ENCODE assay signal across 10 cellular contexts in the genomic region with DNA sequence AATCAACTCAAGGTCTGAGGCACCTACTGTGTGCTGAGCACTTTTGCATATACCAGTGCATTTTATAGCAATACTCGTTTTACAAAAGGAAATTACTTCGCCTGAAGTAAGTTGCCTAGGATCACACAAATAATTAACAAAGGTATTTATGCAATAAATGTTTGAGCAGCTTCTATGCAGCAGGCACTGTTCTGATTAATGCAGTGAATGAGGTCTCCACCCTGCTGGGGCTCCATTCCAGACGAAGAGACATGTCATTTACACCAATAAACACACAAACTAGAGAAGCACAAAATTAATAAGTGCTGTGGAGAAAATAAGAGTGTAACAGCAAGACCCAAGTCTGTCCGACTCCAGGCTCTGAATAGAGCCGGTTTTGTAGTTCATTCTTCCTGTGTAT. TPM values are rescaled to one million over a fixed set of nuclear protein-coding genes. Genes with fewer than 3 reads are reported as not detected.
A peak's percentile ranks its signal among the peaks of the same experiment; 100 is the strongest.
DNase-seq lines count a peak whose midpoint lies in the region; ATAC-seq, FAIRE-seq and TF ChIP-seq lines count a peak whose summit lies in the region.
"Had no signal": no experiment of that assay in that cellular context is flagged by ENCODE, and none has a peak within 500 bp of the region (broad histone marks: within the 10 kb centered on the region; RNA-seq: fewer than 3 reads in every experiment).

No MANE protein-coding gene starts in this region.

- DNase-seq in CD8-positive, alpha-beta memory T cell, result no peak
- DNase-seq in NT2/D1 (ENCODE audit: low read depth, low spot score), result no peak
- no peak for DNase-seq in endothelial cell of umbilical vein (ENCODE audit: low read depth, low spot score)
- no peak for DNase-seq in osteocyte (ENCODE audit: extremely low spot score, unreplicated experiment)
- no peak for DNase-seq in testis
- DNase-seq in NCI-H1105 treated with DMSO at 0.1 percent for 48 hours (lab: John Stamatoyannopoulos, UW), result no peak
- no peak for DNase-seq in GM10248 (ENCODE audit: extremely low spot score)

- H3K9me3 Mint-ChIP-seq in CD8-positive, alpha-beta memory T cell, result no peaks in the 10 kb centered on the region
- H3K9me3 Mint-ChIP-seq in osteocyte (ENCODE audit: unreplicated experiment), result no peaks in the 10 kb centered on the region
- H3K9me3 Mint-ChIP-seq: neural crest cell had no signal

- H3K79me2 ChIP-seq in endothelial cell of umbilical vein (ENCODE audit: control insufficient read depth, insufficient read depth, low read length), result no peaks in the 10 kb centered on the region

- H3K36me3 ChIP-seq in CD8-positive, alpha-beta memory T cell (ENCODE audit: insufficient read depth, low read length), result no peaks in the 10 kb centered on the region
- H3K36me3 ChIP-seq in NT2/D1 (ENCODE audit: insufficient read depth, insufficient read length, low read length) (no peaks in the 10 kb centered on the region), endothelial cell of umbilical vein (ENCODE audit: control insufficient read depth in 2 of 2, extremely low read depth in 1 of 2, insufficient read depth in 2 of 2, low read length in 2 of 2) (no peaks in the 10 kb centered on the region), testis (ENCODE audit: low read depth, missing control alignments) (no peaks in the 10 kb centered on the region)
- H3K36me3 ChIP-seq: Peyer's patch had no signal

- peaks cover 5 to 8% (median 5%) of the 10 kb centered on the region in 3 donors for H3K4me1 Mint-ChIP-seq in CD8-positive, alpha-beta memory T cell
- H3K4me1 Mint-ChIP-seq in osteocyte (ENCODE audit: unreplicated experiment), result peaks cover 7% of the 10 kb centered on the region

- TF ChIP-seq CTCF in endothelial cell of umbilical vein (IDR thresholded peaks at IDR 0.05; ENCODE audit: extremely low read depth in 1 of 2, insufficient read depth in 1 of 2, low read depth in 1 of 2, low read length in 2 of 2), result no peak
- TF ChIP-seq CTCF in osteocyte (IDR thresholded peaks at IDR 0.05), result no peak
- no peak for TF ChIP-seq CTCF in testis (IDR thresholded peaks at IDR 0.05)
- TF ChIP-seq CTCF in GM10248 (IDR thresholded peaks at IDR 0.05; ENCODE audit: control extremely low read depth, extremely low read depth, low read depth, missing control alignments), result no peak

- H4K20me1 ChIP-seq in endothelial cell of umbilical vein (replicated peaks; ENCODE audit: control insufficient read depth, extremely low read depth, insufficient read depth, low read length), result no peaks in the 10 kb centered on the region

- peak overlapping the region in 5 of 7 donors; percentile 8 to 67 (median 55) for H3K4me3 Mint-ChIP-seq in CD8-positive, alpha-beta memory T cell
- peak overlapping the region; percentile 48 for H3K4me3 Mint-ChIP-seq in osteocyte (ENCODE audit: unreplicated experiment)
- H3K4me3 Mint-ChIP-seq: neural crest cell had no signal

- H3K36me3 Mint-ChIP-seq in CD8-positive, alpha-beta memory T cell, result no peaks in the 10 kb centered on the region
- H3K36me3 Mint-ChIP-seq in osteocyte (ENCODE audit: unreplicated experiment), result no peaks in the 10 kb centered on the region

- H3K27me3 ChIP-seq in CD8-positive, alpha-beta memory T cell (ENCODE audit: insufficient read depth, low read length, poor library complexity, severe bottlenecking), result no peaks in the 10 kb centered on the region
- H3K27me3 ChIP-seq in NT2/D1 (ENCODE audit: insufficient read depth, insufficient read length), result no peaks in the 10 kb centered on the region
- peaks cover 0 to 2% of the 10 kb centered on the region in 2 experiments for H3K27me3 ChIP-seq in endothelial cell of umbilical vein (ENCODE audit: control insufficient read depth in 2 of 2, insufficient read depth in 2 of 2, low read length in 2 of 2)
- no peaks in the 10 kb centered on the region for H3K27me3 ChIP-seq in testis
- H3K27me3 ChIP-seq: Peyer's patch had no signal

- H3K27ac Mint-ChIP-seq in CD8-positive, alpha-beta memory T cell, result no peak overlapping the region
- no peak overlapping the region for H3K27ac Mint-ChIP-seq in osteocyte (ENCODE audit: unreplicated experiment)

- no peaks in the 10 kb centered on the region for H3K9me1 ChIP-seq in endothelial cell of umbilical vein (replicated peaks; ENCODE audit: control insufficient read depth, extremely low read depth, insufficient read depth, low read length)

- peak overlapping the region; percentile 68 for H3K9ac ChIP-seq in NT2/D1 (ENCODE audit: insufficient read length, low read depth)
- no peak overlapping the region for H3K9ac ChIP-seq in endothelial cell of umbilical vein (replicated peaks; ENCODE audit: extremely low read depth, insufficient read depth, low read length)

- H3K4me2 ChIP-seq in endothelial cell of umbilical vein (ENCODE audit: insufficient read depth, low read length), result peak overlapping the region; percentile 24

- peaks cover 26 to 37% of the 10 kb centered on the region in 2 donors for H3K27me3 Mint-ChIP-seq in CD8-positive, alpha-beta memory T cell
- H3K27me3 Mint-ChIP-seq in osteocyte (ENCODE audit: unreplicated experiment), result peaks cover 2% of the 10 kb centered on the region

- TF ChIP-seq POLR2A in endothelial cell of umbilical vein (IDR thresholded peaks at IDR 0.05; ENCODE audit: low read depth, low read length) (no peak), testis (IDR thresholded peaks at IDR 0.05) (no peak)

- BruUV-seq in endothelial cell of umbilical vein (replicated peaks; lab: Mats Ljungman, UMichigan), result no TSS peak

- ATAC-seq in HG03135 (IDR thresholded peaks at IDR 0.05; ENCODE audit: unreplicated experiment), result no peak

- intact Hi-C loops in endothelial cell of umbilical vein (cut with micrococcal nuclease), result no loop called here
- intact Hi-C loops in testis (cut with DNase I; ENCODE audit: low total_unique reads), result no loop called here

- no peak overlapping the region for H3K4me3 ChIP-seq in CD8-positive, alpha-beta memory T cell (ENCODE audit: low read length)
- H3K4me3 ChIP-seq in NT2/D1 (ENCODE audit: insufficient read length, low read depth), result peak overlapping the region; percentile 42
- no peak overlapping the region for H3K4me3 ChIP-seq in endothelial cell of umbilical vein (replicated peaks in 1 of 3; ENCODE audit: insufficient read depth in 1 of 3, low read depth in 1 of 3, low read length in 3 of 3)
- H3K4me3 ChIP-seq in testis, result peak overlapping the region in 1 of 2 donors; percentile 43

- H2AFZ ChIP-seq in endothelial cell of umbilical vein (ENCODE audit: low read depth, low read length), result peak overlapping the region; percentile 87

- dilution Hi-C loops in endothelial cell of umbilical vein (cut with MboI; ENCODE audit: extremely low pct_ligation_motif_present, low sequenced_read_pairs), result no loop called here

- WGBS in testis, 2 donors, result 34 to 50% methylated on average over 5 of the region's 5 CpGs

- H3K9me3 ChIP-seq in CD8-positive, alpha-beta memory T cell (ENCODE audit: low read length), result no peaks in the 10 kb centered on the region
- no peaks in the 10 kb centered on the region for H3K9me3 ChIP-seq in NT2/D1 (ENCODE audit: insufficient read depth, low read length)
- H3K9me3 ChIP-seq in endothelial cell of umbilical vein (replicated peaks; ENCODE audit: control insufficient read depth, insufficient read depth, low read length), result no peaks in the 10 kb centered on the region
- H3K9me3 ChIP-seq in testis, result no peaks in the 10 kb centered on the region
- H3K9me3 ChIP-seq: Peyer's patch had no signal

- POLR2A ChIA-PET in CD8-positive, alpha-beta memory T cell (lab: Charles Lee), result no interaction called here
- POLR2A ChIA-PET in endothelial cell of umbilical vein (lab: Charles Lee) (no interaction called here), GM10248 (lab: Yijun Ruan, JAX) (interaction anchor here (0.6 kb wide), 1 partner anchor 390 kb away, joined by 3 read pairs; no protein-coding TSS in a partner anchor)

- H3K4me1 ChIP-seq in CD8-positive, alpha-beta memory T cell (ENCODE audit: insufficient read depth, low read length), result no peaks in the 10 kb centered on the region
- no peaks in the 10 kb centered on the region for H3K4me1 ChIP-seq in NT2/D1 (ENCODE audit: insufficient read depth, insufficient read length)
- H3K4me1 ChIP-seq in endothelial cell of umbilical vein (ENCODE audit: control insufficient read depth, extremely low read depth, insufficient read depth, low read length), result no peaks in the 10 kb centered on the region
- H3K4me1 ChIP-seq in testis, result no peaks in the 10 kb centered on the region

- FAIRE-seq in endothelial cell of umbilical vein (lab: Jason Lieb, UNC), result no peak

- CTCF ChIA-PET in CD8-positive, alpha-beta memory T cell (lab: Charles Lee), result interaction anchor here (0.6 to 1.5 kb wide), 3 partner anchors 10 to 374 kb away, joined by 3 read pairs; no protein-coding TSS in a partner anchor
- CTCF ChIA-PET in endothelial cell of umbilical vein (lab: Charles Lee) (interaction anchor here (0.6 to 2.4 kb wide), 26 partner anchors 8 to 478 kb away, joined by 3 to 23 read pairs (median 4); partner anchors contain the start of gene NOX5), GM10248 (lab: Yijun Ruan, JAX) (interaction anchor here (0.7 to 2.0 kb wide), 6 partner anchors 9 to 478 kb away, joined by 3 to 5 read pairs (median 4); no protein-coding TSS in a partner anchor)

- no peak overlapping the region for H3K27ac ChIP-seq in CD8-positive, alpha-beta memory T cell (ENCODE audit: low read depth, low read length)
- H3K27ac ChIP-seq in endothelial cell of umbilical vein (ENCODE audit: insufficient read depth, low read depth, low read length), result no peak overlapping the region
- no peak overlapping the region for H3K27ac ChIP-seq in testis
- H3K27ac ChIP-seq: Peyer's patch had no signal

TF ChIP-seq in endothelial cell of umbilical vein, 7 proteins besides CTCF, POLR2A, EP300 and RAD21 (continues in another document):
- TF ChIP-seq MYC (IDR thresholded peaks at IDR 0.05; ENCODE audit: low read depth, low read length) (no peak), GATA2 (IDR thresholded peaks at IDR 0.05; ENCODE audit: insufficient read depth, insufficient read length, low read depth, low read length) (no peak), POLR2AphosphoS5 (IDR thresholded peaks at IDR 0.05; ENCODE audit: insufficient read depth, low read depth, low read length) (no peak)

RNA-seq across cellular contexts. Expression of gene NOX5, which starts 17.5 kb away (rescaled TPM):
- total RNA-seq in CD8-positive, alpha-beta memory T cell, result not detected
- polyA plus RNA-seq in CD8-positive, alpha-beta memory T cell, result not detected
- 0.07 TPM in 1 of 2 replicates, not detected in the other for total RNA-seq in endothelial cell of umbilical vein
- 0.08 and 0.14 TPM in 2 replicates for polyA plus RNA-seq in endothelial cell of umbilical vein
- 0.03 and 0.06 TPM in 2 replicates for polyA plus RNA-seq in endothelial cell of umbilical vein (2011; cell fraction: cytosol; rRNA removed)
- polyA plus RNA-seq in endothelial cell of umbilical vein (2011; cell fraction: nucleus; rRNA removed), result 0.33 and 0.53 TPM in 2 replicates
- 0.09 and 0.12 TPM in 2 replicates for polyA plus RNA-seq in endothelial cell of umbilical vein (2012)
- polyA minus RNA-seq in endothelial cell of umbilical vein, result 0.06 and 0.39 TPM in 2 replicates
- 0.61 TPM for polyA minus RNA-seq in endothelial cell of umbilical vein (2011; cell fraction: cytosol; rRNA and poly(A)+ RNA removed)
- polyA minus RNA-seq in endothelial cell of umbilical vein (2011; cell fraction: nucleus; rRNA and poly(A)+ RNA removed), result 0.10 and 0.19 TPM in 2 replicates
- total RNA-seq in osteocyte, result not detected in 2 replicates
- total RNA-seq in testis, result 10 to 100 TPM; 10.7 to 12.2 TPM
- 7.9 TPM for polyA plus RNA-seq in testis (ENCODE audit: insufficient read depth, low read depth, low replicate concordance)
- total RNA-seq: neural crest cell had no signal

Comparison
In these comparisons a context has a peak if more than half of its experiments do, and no peak if none do; other contexts are left out.
1. RNA of gene NOX5, which starts 17.5 kb away (total RNA-seq): 10.7 to 12.2 TPM in testis; 0.07 TPM in endothelial cell of umbilical vein, not detected in CD8-positive, alpha-beta memory T cell and not detected in osteocyte; every median in the first group is over 10 times any median in the second.